Comparison of ENCODE assay signal across 12 cellular contexts in the genomic region with DNA sequence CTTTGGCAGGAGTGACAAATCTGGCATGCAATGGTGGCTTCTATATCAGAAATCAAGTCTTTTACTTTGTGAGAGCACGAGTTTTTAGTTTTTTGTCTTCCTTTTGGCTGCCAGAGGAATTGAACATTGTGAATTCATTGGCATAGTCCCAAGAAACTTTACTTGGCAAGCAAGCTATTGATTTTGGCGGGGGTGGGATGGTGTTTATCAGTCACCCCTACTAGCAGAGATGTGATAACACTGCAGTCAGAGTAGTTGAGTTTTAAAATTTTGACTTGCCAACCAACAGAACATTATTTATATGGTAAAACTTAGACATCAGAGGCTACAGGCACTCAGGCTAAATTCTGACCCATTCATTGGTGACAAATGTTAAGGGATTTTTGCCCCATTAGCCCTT. TPM values are rescaled to one million over a fixed set of nuclear protein-coding genes. Genes with fewer than 3 reads are reported as not detected.
DNase-seq lines count a peak whose midpoint lies in the region; ATAC-seq, FAIRE-seq and TF ChIP-seq lines count a peak whose summit lies in the region.
"Not testable (repeated sequence)": the region's sequence is repeated elsewhere in the genome, so short reads cannot be mapped to it uniquely, and the experiment has no call there.
"Had no signal": no experiment of that assay in that cellular context is flagged by ENCODE, and none has a peak within 500 bp of the region (broad histone marks: within the 10 kb centered on the region; RNA-seq: fewer than 3 reads in every experiment).

No MANE protein-coding gene starts in this region.

- not testable (repeated sequence) for FAIRE-seq in pancreas (lab: Jason Lieb, UNC)

- not testable (repeated sequence) for TF ChIP-seq CTCF in body of pancreas (IDR thresholded peaks at IDR 0.05); fibroblast of the aortic adventitia (IDR thresholded peaks at IDR 0.05; ENCODE audit: insufficient read depth, low read length); pancreas (IDR thresholded peaks at IDR 0.05)

- DNase-seq in body of pancreas; left lobe of liver (ENCODE audit: low spot score); pancreas: not testable (repeated sequence)
- peak; percentile 35 for DNase-seq in fibroblast of the aortic adventitia (ENCODE audit: low read depth)

- WGBS in body of pancreas, 2 donors, result 3 to 9% methylated on average over 2 of the region's 2 CpGs
- WGBS in pancreas, 2 donors, result 10 to 14% methylated on average over 1 of the region's 2 CpGs

- TF ChIP-seq POLR2A in body of pancreas (IDR thresholded peaks at IDR 0.05), result not testable (repeated sequence)

- not testable (repeated sequence) for H3K36me3 ChIP-seq in body of pancreas (replicated peaks in 1 of 2; ENCODE audit: insufficient read depth in 1 of 2, low read depth in 2 of 2); pancreas

- intact Hi-C loops in body of pancreas (cut with DNase I); pancreas (cut with DNase I): not testable (repeated sequence)

- not testable (repeated sequence) for H3K27me3 ChIP-seq in body of pancreas, pancreas

- not testable (repeated sequence) for H3K4me3 ChIP-seq in body of pancreas; fibroblast of the aortic adventitia (ENCODE audit: low read depth, low read length); pancreas

- H3K4me1 ChIP-seq in body of pancreas, pancreas: not testable (repeated sequence)

- not testable (repeated sequence) for H3K27ac ChIP-seq in body of pancreas, pancreas

- not testable (repeated sequence) for H3K9me3 ChIP-seq in body of pancreas, pancreas

- peak; percentile 69 for ATAC-seq in body of pancreas
- peak; percentile 70 for ATAC-seq in left lobe of liver
- peak in 3 of 4 donors; percentile 34 to 76 (median 54) for ATAC-seq in pancreas

RNA-seq across cellular contexts. Expression of a gene that starts 31.9 kb away (rescaled TPM):
- total RNA-seq in body of pancreas (1 to 10 TPM in 1 of 2 donors, not detected in 1; 3.1 TPM), fibroblast of the aortic adventitia (ENCODE audit: low replicate concordance) (not detected in 2 replicates), left lobe of liver (1.1 TPM), pancreas (10 to 100 TPM in 1 of 6 donors, 1 to 10 TPM in 3, under 1 TPM in 2; 0.19 to 13.9 (median 2.0) TPM)
- 1 to 10 TPM; 5.3 to 5.8 TPM for polyA plus RNA-seq in pancreas
- total RNA-seq: A673; CD4-positive, CD25-positive, alpha-beta regulatory T cell; CD8-positive, alpha-beta memory T cell; Daoy; G401; GM12878 had no signal
- polyA plus RNA-seq: AG04450; CD4-positive, alpha-beta memory T cell; CD4-positive, CD25-positive, alpha-beta regulatory T cell; CD8-positive, alpha-beta memory T cell; GM12878 had no signal
